ENCODE assay signal across 25 cellular contexts in genomic region chr1:78586572-78586971, GRCh38. TPM values are rescaled to one million over a fixed set of nuclear protein-coding genes. Genes with fewer than 3 reads are reported as not detected.
A peak's percentile ranks its signal among the peaks of the same experiment; 100 is the strongest.
DNase-seq lines count a peak whose midpoint lies in the region; ATAC-seq, FAIRE-seq and TF ChIP-seq lines count a peak whose summit lies in the region.
"Had no signal": no experiment of that assay in that cellular context is flagged by ENCODE, and none has a peak within 500 bp of the region (broad histone marks: within the 10 kb centered on the region; RNA-seq: fewer than 3 reads in every experiment).

No MANE protein-coding gene starts in this region.

- no peak overlapping the region for H2AFZ ChIP-seq in GM23248
- H2AFZ ChIP-seq: parathyroid adenoma had no signal

- H3K4me1 ChIP-seq in GM23248 (ENCODE audit: insufficient read depth), result peaks cover 16% of the 10 kb centered on the region
- peaks cover 12% of the 10 kb centered on the region for H3K4me1 ChIP-seq in skeletal muscle satellite cell (ENCODE audit: control insufficient read depth, insufficient read depth, low read length)
- H3K4me1 ChIP-seq: BLaER1, parathyroid adenoma, sigmoid colon had no signal

- ATAC-seq in GM21576 (IDR thresholded peaks at IDR 0.05; ENCODE audit: unreplicated experiment), result no peak
- ATAC-seq: activated CD8-positive, alpha-beta memory T cell treated with anti-CD3 and anti-CD28 coated beads, Interleukin-2, amount 10 ng/mL, durations not matched to agents 7 days and 5 days; GM12878; natural killer cell had no signal

- H3K27me3 ChIP-seq in GM23248 (replicated peaks; ENCODE audit: insufficient read depth) (peaks cover 2% of the 10 kb centered on the region; the same call in 1 of the 2 replicates), skeletal muscle satellite cell (ENCODE audit: control insufficient read depth, insufficient read depth, low read length) (no peaks in the 10 kb centered on the region), WERI-Rb-1 (ENCODE audit: insufficient read depth, low read depth, severe bottlenecking) (no peaks in the 10 kb centered on the region)
- H3K27me3 ChIP-seq: BLaER1, sigmoid colon had no signal

- H3K4me2 ChIP-seq in GM23248 (ENCODE audit: unreplicated experiment) (peak overlapping the region; percentile 2), skeletal muscle satellite cell (ENCODE audit: low read length) (peak overlapping the region; percentile 23)
- H3K4me2 ChIP-seq: BLaER1 had no signal

- H3K27ac ChIP-seq in GM23248 (no peak overlapping the region), WERI-Rb-1 (no peak overlapping the region)
- H3K27ac ChIP-seq: BLaER1, parathyroid adenoma, RWPE1, sigmoid colon had no signal

- no peaks in the 10 kb centered on the region for H3K79me2 ChIP-seq in GM23248 (ENCODE audit: insufficient read depth)
- H3K79me2 ChIP-seq: parathyroid adenoma had no signal

- TF ChIP-seq CTCF in fibroblast of pulmonary artery (IDR thresholded peaks at IDR 0.05; ENCODE audit: low read length, missing control alignments) (no peak), D721Med (IDR thresholded peaks at IDR 0.05; ENCODE audit: insufficient read depth, missing control alignments) (no peak), WERI-Rb-1 (IDR thresholded peaks at IDR 0.05; ENCODE audit: low read depth, low read length) (no peak)

- no peaks in the 10 kb centered on the region for H3K36me3 ChIP-seq in GM23248 (ENCODE audit: low read depth)
- H3K36me3 ChIP-seq in skeletal muscle satellite cell (ENCODE audit: insufficient read depth, low read length), result no peaks in the 10 kb centered on the region
- H3K36me3 ChIP-seq in WERI-Rb-1, result no peaks in the 10 kb centered on the region
- H3K36me3 ChIP-seq: BLaER1, sigmoid colon had no signal

- H3K9me2 ChIP-seq in GM23248 (ENCODE audit: insufficient read depth), result no peaks in the 10 kb centered on the region

- no peaks in the 10 kb centered on the region for H4K20me1 ChIP-seq in GM23248 (ENCODE audit: insufficient read depth)
- H4K20me1 ChIP-seq: BLaER1 had no signal

- in situ Hi-C loops in GM23248 (cut with MboI), result no loop called here

- peaks cover 12% of the 10 kb centered on the region for H3F3A ChIP-seq in GM23248 (ENCODE audit: insufficient read depth)

- FAIRE-seq in D721Med (lab: Jason Lieb, UNC), result no peak
- FAIRE-seq: G401.6, GM12878, kidney had no signal

- WGBS in GM23248 (ENCODE audit: low coverage in 1 of 2, low lambda C conversion rate in 2 of 2, missing lambda C conversion rate in 2 of 2), 2 experiments, result 6 to 12% methylated on average over 1 of the region's 1 CpG

- no peak overlapping the region for H3K9ac ChIP-seq in GM23248
- no peak overlapping the region for H3K9ac ChIP-seq in skeletal muscle satellite cell (ENCODE audit: low read depth, low read length)
- H3K9ac ChIP-seq: BLaER1, parathyroid adenoma had no signal

- H3K4me3 ChIP-seq in GM23248 (no peak overlapping the region), fibroblast of pulmonary artery (replicated peaks; ENCODE audit: low read depth, low read length) (no peak overlapping the region), skeletal muscle satellite cell (ENCODE audit: low read length) (no peak overlapping the region), WERI-Rb-1 (ENCODE audit: low read depth, low read length) (no peak overlapping the region)
- H3K4me3 ChIP-seq: BLaER1, GM12878, sigmoid colon had no signal

- no peaks in the 10 kb centered on the region for H3K9me3 ChIP-seq in GM23248 (ENCODE audit: low read depth)
- H3K9me3 ChIP-seq in skeletal muscle satellite cell (replicated peaks; ENCODE audit: low read length), result no peaks in the 10 kb centered on the region
- H3K9me3 ChIP-seq in WERI-Rb-1 (ENCODE audit: severe bottlenecking), result no peaks in the 10 kb centered on the region
- H3K9me3 ChIP-seq: BLaER1, sigmoid colon had no signal

- peak; percentile 67 for DNase-seq in GM23248
- peak; percentile 73 for DNase-seq in amniotic epithelial cell (ENCODE audit: low read depth)
- peak; percentile 14 for DNase-seq in fibroblast of pulmonary artery (ENCODE audit: low read depth)
- no peak for DNase-seq in D721Med (ENCODE audit: insufficient read length, low spot score)
- no peak for DNase-seq in WERI-Rb-1
- DNase-seq: activated CD4-positive, alpha-beta T cell treated with anti-CD3 and anti-CD28 coated beads for 4 hours; activated CD8-positive, alpha-beta memory T cell treated with anti-CD3 and anti-CD28 coated beads, Interleukin-2, amount 10 ng/mL, durations not matched to agents 7 days and 5 days; Calu3; effector CD4-positive, alpha-beta T cell; hypothalamus; kidney; MV-4-11; natural killer cell; NCI-H1930; NCI-H446; NK-92 treated with Interleukin-12 subunit alpha and Interleukin-12 subunit beta, amount 100 ng/mL, for 24 hours; sigmoid colon; stimulated activated CD4-positive, alpha-beta T cell treated with anti-CD3 and anti-CD28 coated beads, Interleukin-1b, Interleukin-23, amount 100 ng/mL, for 48 hours had no signal

RNA-seq across cellular contexts. Expression of gene IFI44L, which starts 33.7 kb away (rescaled TPM):
- not detected in 2 replicates for total RNA-seq in GM23248 (2014; rRNA removed; shearing (Covaris generic))
- 0.23 and 0.47 TPM in 2 replicates for polyA plus RNA-seq in GM23248 (2016; fragmentation: Nextera tagmentation; extraction: Ambion mirVana)
- 127 and 222 TPM in 2 replicates for total RNA-seq in skeletal muscle satellite cell (2012; rRNA removed)

Comparison
In these comparisons a context has a peak if more than half of its experiments do, and no peak if none do; other contexts are left out.
1. DNase-seq: peak in GM23248 (single experiment), amniotic epithelial cell (single experiment) and fibroblast of pulmonary artery (single experiment); none in D721Med (single experiment) and WERI-Rb-1 (single experiment).